Comparison of ENCODE assay signal across 14 cellular contexts in the genomic region with DNA sequence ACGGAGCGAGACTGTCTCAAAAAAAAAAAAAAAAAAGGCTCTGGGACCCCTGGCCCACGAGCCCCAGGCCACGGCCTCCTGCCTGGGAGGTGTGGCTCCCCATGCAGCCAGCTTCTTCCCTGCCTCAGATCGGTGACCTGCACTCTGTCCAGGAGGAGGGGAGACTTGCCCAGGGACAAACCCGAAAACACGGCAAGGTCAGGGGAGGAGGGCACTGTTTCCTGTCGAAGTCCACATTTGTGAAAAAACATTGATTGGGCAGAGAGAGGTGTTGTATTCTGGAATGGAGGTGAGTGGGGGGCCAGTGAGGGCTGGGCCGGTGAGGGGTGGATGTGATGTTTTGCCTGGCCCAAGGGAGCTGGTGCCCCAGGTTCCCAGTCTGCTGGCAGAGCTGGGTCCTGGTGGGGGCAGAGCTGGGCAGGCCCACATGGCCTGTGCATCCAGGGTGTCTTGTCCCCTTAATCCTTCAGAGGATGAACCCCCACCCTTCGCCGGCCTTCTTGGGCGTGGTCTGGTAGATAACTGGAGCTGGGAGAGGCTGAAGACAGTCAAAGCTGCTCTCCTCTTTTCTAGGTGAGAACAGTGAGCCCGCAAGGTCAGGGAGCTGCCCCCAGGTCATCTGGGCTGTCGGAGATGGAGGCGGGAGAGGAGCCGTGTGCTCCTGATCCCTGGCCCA. TPM values are rescaled to one million over a fixed set of nuclear protein-coding genes. Genes with fewer than 3 reads are reported as not detected.
DNase-seq lines count a peak whose midpoint lies in the region; FAIRE-seq and TF ChIP-seq lines count a peak whose summit lies in the region.
"Had no signal": no experiment of that assay in that cellular context is flagged by ENCODE, and none has a peak within 500 bp of the region (broad histone marks: within the 10 kb centered on the region; RNA-seq: fewer than 3 reads in every experiment).

No MANE protein-coding gene starts in this region.

- H3K9ac ChIP-seq in duodenal mucosa (ENCODE audit: low read depth in 1 of 2, low read length in 2 of 2) (no peak overlapping the region), muscle layer of colon (ENCODE audit: low read length) (peak overlapping the region; percentile 54)

- peaks cover 1% of the 10 kb centered on the region for H3K4me1 Mint-ChIP-seq in T-helper 1 cell treated with Interleukin-12 subunit alpha and Interleukin-12 subunit beta and Interleukin-4 antibody, amounts not matched to agents 30 μg/mL and 1 μg/mL, for 36 hours (ENCODE audit: low read depth)

- H3K27me3 Mint-ChIP-seq in T-helper 1 cell treated with Interleukin-12 subunit alpha and Interleukin-12 subunit beta and Interleukin-4 antibody, amounts not matched to agents 30 μg/mL and 1 μg/mL, for 36 hours (ENCODE audit: low read depth), result peaks cover 4% of the 10 kb centered on the region
- H3K27me3 Mint-ChIP-seq: central memory CD8-positive, alpha-beta T cell; naive thymus-derived CD8-positive, alpha-beta T cell had no signal

- no peak for TF ChIP-seq EP300 in tibial nerve (IDR thresholded peaks at IDR 0.05)

- no peak for TF ChIP-seq POLR2A in tibial nerve (IDR thresholded peaks at IDR 0.05)

- H3K4me1 ChIP-seq in duodenal mucosa (ENCODE audit: control insufficient read depth in 1 of 2, insufficient read depth in 2 of 2, low read length in 2 of 2) (peaks cover 10 to 38% of the 10 kb centered on the region in 2 donors), muscle layer of colon (ENCODE audit: insufficient read depth, low read length) (peaks cover 42% of the 10 kb centered on the region), tibial nerve (peaks cover 2 to 75% (median 48%) of the 10 kb centered on the region in 4 donors)

- no peak for TF ChIP-seq CTCF in tibial nerve (IDR thresholded peaks at IDR 0.05)

- no peaks in the 10 kb centered on the region for H3K36me3 ChIP-seq in duodenal mucosa (ENCODE audit: control insufficient read depth in 1 of 2, insufficient read depth in 2 of 2, low read length in 2 of 2)
- H3K36me3 ChIP-seq in muscle layer of colon (ENCODE audit: insufficient read depth, low read length), result no peaks in the 10 kb centered on the region
- H3K36me3 ChIP-seq in tibial nerve, result no peaks in the 10 kb centered on the region

- H3K27ac ChIP-seq in duodenal mucosa (ENCODE audit: low read depth, low read length), result peak overlapping the region; percentile 87
- peak overlapping the region; percentile 89 for H3K27ac ChIP-seq in muscle layer of colon (ENCODE audit: low read depth, low read length)
- H3K27ac ChIP-seq in tibial nerve, result peak overlapping the region; percentile 74 to 95 (median 84)

- H3K27ac Mint-ChIP-seq in T-helper 1 cell treated with Interleukin-12 subunit alpha and Interleukin-12 subunit beta and Interleukin-4 antibody, amounts not matched to agents 30 μg/mL and 1 μg/mL, for 36 hours, result peak overlapping the region; percentile 43
- H3K27ac Mint-ChIP-seq: GM23338 had no signal

- peak overlapping the region; percentile 1 for H3K4me3 Mint-ChIP-seq in T-helper 1 cell treated with Interleukin-12 subunit alpha and Interleukin-12 subunit beta and Interleukin-4 antibody, amounts not matched to agents 30 μg/mL and 1 μg/mL, for 36 hours

- no peaks in the 10 kb centered on the region for H3K36me3 Mint-ChIP-seq in T-helper 1 cell treated with Interleukin-12 subunit alpha and Interleukin-12 subunit beta and Interleukin-4 antibody, amounts not matched to agents 30 μg/mL and 1 μg/mL, for 36 hours (ENCODE audit: low read depth)
- H3K36me3 Mint-ChIP-seq: naive thymus-derived CD8-positive, alpha-beta T cell had no signal

- no peaks in the 10 kb centered on the region for H3K27me3 ChIP-seq in duodenal mucosa (ENCODE audit: control insufficient read depth in 1 of 2, insufficient read depth in 2 of 2, low read length in 2 of 2)
- no peaks in the 10 kb centered on the region for H3K27me3 ChIP-seq in muscle layer of colon (ENCODE audit: control insufficient read depth in 1 of 2, insufficient read depth in 2 of 2, low read length in 2 of 2)
- H3K27me3 ChIP-seq in tibial nerve, result no peaks in the 10 kb centered on the region

- H3K9me3 ChIP-seq in duodenal mucosa (ENCODE audit: control insufficient read depth in 1 of 2, low read length in 2 of 2) (no peaks in the 10 kb centered on the region), muscle layer of colon (ENCODE audit: low read length) (no peaks in the 10 kb centered on the region), tibial nerve (no peaks in the 10 kb centered on the region)

- no peaks in the 10 kb centered on the region for H3K9me3 Mint-ChIP-seq in T-helper 1 cell treated with Interleukin-12 subunit alpha and Interleukin-12 subunit beta and Interleukin-4 antibody, amounts not matched to agents 30 μg/mL and 1 μg/mL, for 36 hours
- H3K9me3 Mint-ChIP-seq: central memory CD8-positive, alpha-beta T cell; GM23338; naive thymus-derived CD8-positive, alpha-beta T cell had no signal

- WGBS in tibial nerve, 2 donors, result 55 to 82% methylated on average over 12 to 16 of the region's 16 CpGs

- DNase-seq in T-helper 1 cell (no peak), tibial nerve (ENCODE audit: low spot score in 2 of 2) (no peak), RCC 7860 (ENCODE audit: low spot score) (no peak), NCI-H1694 treated with DMSO at 0.1 percent for 48 hours (lab: John Stamatoyannopoulos, UW) (no peak)
- no peak for DNase-seq in activated T-cell treated with anti-CD3 and anti-CD28 coated beads, Interleukin-2, amount 50 U/mL, for 1 hour
- DNase-seq: 8988T; activated CD8-positive, alpha-beta memory T cell treated with anti-CD3 and anti-CD28 coated beads, Interleukin-2, amount 50 U/mL, for 48 hours; naive thymus-derived CD8-positive, alpha-beta T cell; NCI-H345 had no signal

- peak overlapping the region in 1 of 2 donors; percentile 16 for H3K4me3 ChIP-seq in duodenal mucosa (ENCODE audit: low read depth in 1 of 2, low read length in 2 of 2)
- H3K4me3 ChIP-seq in muscle layer of colon (ENCODE audit: low read depth in 1 of 2, low read length in 2 of 2), result no peak overlapping the region
- peak overlapping the region in 1 of 4 donors; percentile 25 for H3K4me3 ChIP-seq in tibial nerve

- FAIRE-seq in RCC 7860 (lab: Jason Lieb, UNC), result no peak

RNA-seq across cellular contexts. Expression of gene FAAP20, which starts 12.4 kb away (rescaled TPM):
- 10 to 100 TPM; 32.8 to 60.9 (median 47.3) TPM for total RNA-seq in tibial nerve

RNA-seq across cellular contexts. Expression of gene SKI, which starts 21.2 kb away (rescaled TPM):
- total RNA-seq in tibial nerve, result 100 to 1,000 TPM in 1 of 4 donors, 10 to 100 TPM in 3; 62.8 to 100 (median 72.2) TPM
